ENCODE assay signal across 1 cellular context in the genomic region with DNA sequence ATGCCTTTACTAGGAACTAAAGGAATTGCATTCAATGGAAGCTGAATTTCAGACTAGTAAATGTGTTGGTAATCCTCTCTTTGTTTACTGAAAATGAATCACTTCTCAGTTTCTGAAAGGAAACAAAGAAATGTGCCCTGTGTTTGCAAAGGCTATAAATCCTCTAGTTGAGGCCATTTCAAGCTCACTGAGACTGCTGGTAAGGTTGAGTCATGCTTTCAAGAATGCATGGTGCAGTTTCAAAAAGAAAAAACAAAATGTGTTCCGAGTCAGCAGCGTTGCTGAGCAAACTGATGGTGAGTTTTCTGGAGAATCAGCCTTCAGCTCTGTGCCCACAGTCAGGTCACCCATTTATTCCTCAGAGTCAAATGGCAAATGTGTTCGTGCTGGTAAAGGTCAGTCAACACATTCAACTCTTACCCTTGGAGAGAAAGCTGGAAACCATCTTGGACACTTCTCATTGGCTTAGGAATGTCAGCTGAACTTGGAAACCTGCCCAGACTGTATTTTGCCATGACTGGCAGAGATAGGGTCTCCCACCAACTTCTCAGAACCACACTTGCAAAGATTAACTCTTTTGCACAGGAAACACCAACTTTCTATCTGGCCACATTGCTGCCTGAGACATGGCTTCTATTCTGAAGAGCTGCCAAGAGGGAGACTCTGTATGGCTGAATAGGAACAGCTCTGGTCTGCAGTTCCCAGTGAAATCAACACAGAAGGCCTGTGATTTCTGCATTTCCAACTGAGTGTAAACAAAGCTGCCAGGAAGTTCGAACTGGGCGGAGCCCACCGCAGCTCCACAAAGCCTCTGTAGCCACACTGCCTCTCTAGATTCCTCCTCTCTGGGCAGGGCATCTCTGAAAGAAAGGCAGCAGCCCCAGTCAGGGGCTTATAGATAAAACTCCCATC.
TF ChIP-seq lines count a peak whose summit lies in the region.

No MANE protein-coding gene starts in this region.

TF ChIP-seq in GM23338, 12 proteins besides CTCF, POLR2A, EP300 and RAD21:
- TF ChIP-seq, protein P1, sequence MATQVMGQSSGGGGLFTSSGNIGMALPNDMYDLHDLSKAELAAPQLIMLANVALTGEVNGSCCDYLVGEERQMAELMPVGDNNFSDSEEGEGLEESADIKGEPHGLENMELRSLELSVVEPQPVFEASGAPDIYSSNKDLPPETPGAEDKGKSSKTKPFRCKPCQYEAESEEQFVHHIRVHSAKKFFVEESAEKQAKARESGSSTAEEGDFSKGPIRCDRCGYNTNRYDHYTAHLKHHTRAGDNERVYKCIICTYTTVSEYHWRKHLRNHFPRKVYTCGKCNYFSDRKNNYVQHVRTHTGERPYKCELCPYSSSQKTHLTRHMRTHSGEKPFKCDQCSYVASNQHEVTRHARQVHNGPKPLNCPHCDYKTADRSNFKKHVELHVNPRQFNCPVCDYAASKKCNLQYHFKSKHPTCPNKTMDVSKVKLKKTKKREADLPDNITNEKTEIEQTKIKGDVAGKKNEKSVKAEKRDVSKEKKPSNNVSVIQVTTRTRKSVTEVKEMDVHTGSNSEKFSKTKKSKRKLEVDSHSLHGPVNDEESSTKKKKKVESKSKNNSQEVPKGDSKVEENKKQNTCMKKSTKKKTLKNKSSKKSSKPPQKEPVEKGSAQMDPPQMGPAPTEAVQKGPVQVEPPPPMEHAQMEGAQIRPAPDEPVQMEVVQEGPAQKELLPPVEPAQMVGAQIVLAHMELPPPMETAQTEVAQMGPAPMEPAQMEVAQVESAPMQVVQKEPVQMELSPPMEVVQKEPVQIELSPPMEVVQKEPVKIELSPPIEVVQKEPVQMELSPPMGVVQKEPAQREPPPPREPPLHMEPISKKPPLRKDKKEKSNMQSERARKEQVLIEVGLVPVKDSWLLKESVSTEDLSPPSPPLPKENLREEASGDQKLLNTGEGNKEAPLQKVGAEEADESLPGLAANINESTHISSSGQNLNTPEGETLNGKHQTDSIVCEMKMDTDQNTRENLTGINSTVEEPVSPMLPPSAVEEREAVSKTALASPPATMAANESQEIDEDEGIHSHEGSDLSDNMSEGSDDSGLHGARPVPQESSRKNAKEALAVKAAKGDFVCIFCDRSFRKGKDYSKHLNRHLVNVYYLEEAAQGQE (IDR thresholded peaks at IDR 0.05; ENCODE audit: unreplicated experiment) = no peak
- TF ChIP-seq JUNB (IDR thresholded peaks at IDR 0.05; ENCODE audit: unreplicated experiment) (no peak), NANOG (IDR thresholded peaks at IDR 0.05; ENCODE audit: borderline replicate concordance) (no peak), CREB1 (CRISPR knock-in tag; IDR thresholded peaks at IDR 0.05; ENCODE audit: low read depth) (no peak), STAT1 (IDR thresholded peaks at IDR 0.05; ENCODE audit: unreplicated experiment) (no peak), EZH2phosphoT487 (IDR thresholded peaks at IDR 0.05; ENCODE audit: unreplicated experiment) (no peak), ZNF331 (CRISPR knock-in tag; IDR thresholded peaks at IDR 0.05; ENCODE audit: low read depth) (no peak)
